8 cellular contexts compared by ENCODE assay signal in genomic region chr17:7219434-7219811, GRCh38. TPM values are rescaled to one million over a fixed set of nuclear protein-coding genes. Genes with fewer than 3 reads are reported as not detected.
DNase-seq lines count a peak whose midpoint lies in the region; ATAC-seq and TF ChIP-seq lines count a peak whose summit lies in the region.

No MANE protein-coding gene starts in this region.

- intact Hi-C loops in activated T-helper 2 cell treated with anti-CD3 and anti-CD28 coated beads, Interferon-gamma antibody, Interleukin-2, Interleukin-4, amounts not matched to agents 10 μg/mL and 5 μg/mL and 100 μg/mL, durations not matched to agents 14 hours and 24 hours and 36 hours (cut with micrococcal nuclease) = loop anchor here (1.0 kb wide), 1 partner anchor 184 kb away; no protein-coding TSS in a partner anchor

- peaks cover 25% of the 10 kb centered on the region for H3K36me3 Mint-ChIP-seq in HFFc6 (ENCODE audit: low read depth)
- H3K36me3 Mint-ChIP-seq in activated T-helper 2 cell treated with anti-CD3 and anti-CD28 coated beads, Interferon-gamma antibody, Interleukin-2, Interleukin-4, amounts not matched to agents 10 μg/mL and 5 μg/mL and 100 μg/mL, durations not matched to agents 14 hours and 24 hours and 36 hours (ENCODE audit: low read depth) = peaks cover 40% of the 10 kb centered on the region
- peaks cover 22 to 39% of the 10 kb centered on the region in 2 donors for H3K36me3 Mint-ChIP-seq in stimulated activated naive B cell treated with anti-CD40 and anti-IgM and Interleukin-4, amounts not matched to agents 10 μg/mL and 1 μg/mL and 100 μg/mL, for 72 hours

- no peak overlapping the region for H3K27ac ChIP-seq in iPS-18a (ENCODE audit: low read length)

- H3K4me3 Mint-ChIP-seq in HFFc6 = peak overlapping the region; percentile 92
- peak overlapping the region; percentile 99 for H3K4me3 Mint-ChIP-seq in activated T-helper 2 cell treated with anti-CD3 and anti-CD28 coated beads, Interferon-gamma antibody, Interleukin-2, Interleukin-4, amounts not matched to agents 10 μg/mL and 5 μg/mL and 100 μg/mL, durations not matched to agents 14 hours and 24 hours and 36 hours (ENCODE audit: low read depth)
- peak overlapping the region; percentile 99 for H3K4me3 Mint-ChIP-seq in stimulated activated naive B cell treated with anti-CD40 and anti-IgM and Interleukin-4, amounts not matched to agents 10 μg/mL and 1 μg/mL and 100 μg/mL, for 72 hours

- no peaks in the 10 kb centered on the region for H3K9me3 Mint-ChIP-seq in HFFc6
- no peaks in the 10 kb centered on the region for H3K9me3 Mint-ChIP-seq in activated T-helper 2 cell treated with anti-CD3 and anti-CD28 coated beads, Interferon-gamma antibody, Interleukin-2, Interleukin-4, amounts not matched to agents 10 μg/mL and 5 μg/mL and 100 μg/mL, durations not matched to agents 14 hours and 24 hours and 36 hours
- no peaks in the 10 kb centered on the region for H3K9me3 Mint-ChIP-seq in stimulated activated naive B cell treated with anti-CD40 and anti-IgM and Interleukin-4, amounts not matched to agents 10 μg/mL and 1 μg/mL and 100 μg/mL, for 72 hours

- H3K4me1 Mint-ChIP-seq in HFFc6 (ENCODE audit: low read depth) = peaks cover 79% of the 10 kb centered on the region
- H3K4me1 Mint-ChIP-seq in activated T-helper 2 cell treated with anti-CD3 and anti-CD28 coated beads, Interferon-gamma antibody, Interleukin-2, Interleukin-4, amounts not matched to agents 10 μg/mL and 5 μg/mL and 100 μg/mL, durations not matched to agents 14 hours and 24 hours and 36 hours (ENCODE audit: low read depth) = peaks cover 53% of the 10 kb centered on the region
- H3K4me1 Mint-ChIP-seq in stimulated activated naive B cell treated with anti-CD40 and anti-IgM and Interleukin-4, amounts not matched to agents 10 μg/mL and 1 μg/mL and 100 μg/mL, for 72 hours = peaks cover 56 to 73% of the 10 kb centered on the region in 2 donors

- peaks cover 31% of the 10 kb centered on the region for H3K27me3 Mint-ChIP-seq in HFFc6 (ENCODE audit: insufficient read depth)
- no peaks in the 10 kb centered on the region for H3K27me3 Mint-ChIP-seq in activated T-helper 2 cell treated with anti-CD3 and anti-CD28 coated beads, Interferon-gamma antibody, Interleukin-2, Interleukin-4, amounts not matched to agents 10 μg/mL and 5 μg/mL and 100 μg/mL, durations not matched to agents 14 hours and 24 hours and 36 hours (ENCODE audit: low read depth)
- no peaks in the 10 kb centered on the region for H3K27me3 Mint-ChIP-seq in stimulated activated naive B cell treated with anti-CD40 and anti-IgM and Interleukin-4, amounts not matched to agents 10 μg/mL and 1 μg/mL and 100 μg/mL, for 72 hours

- ATAC-seq in stimulated activated naive B cell treated with anti-CD40 and anti-IgM and Interleukin-4, amounts not matched to agents 10 μg/mL and 1 μg/mL and 100 μg/mL, for 72 hours (replicated peaks) = no peak
- no peak for ATAC-seq in HG03342 (IDR thresholded peaks at IDR 0.05; ENCODE audit: unreplicated experiment)

- H3K4me3 ChIP-seq in iPS-18a (ENCODE audit: low read length) = peak overlapping the region; percentile 92

- H3K36me3 ChIP-seq in iPS-18a (ENCODE audit: control insufficient read depth, low read depth, low read length) = peaks cover 23% of the 10 kb centered on the region

- H3K4me1 ChIP-seq in iPS-18a (ENCODE audit: control insufficient read depth, low read depth, low read length) = peaks cover 42% of the 10 kb centered on the region

- TF ChIP-seq CTCF in HFFc6 (IDR thresholded peaks at IDR 0.05) = no peak

- peak overlapping the region; percentile 78 for H3K9ac ChIP-seq in iPS-18a (ENCODE audit: low read length)

- DNase-seq in HFFc6 = no peak
- DNase-seq in activated T-helper 2 cell treated with anti-CD3 and anti-CD28 coated beads, Interferon-gamma antibody, Interleukin-2, Interleukin-4, amounts not matched to agents 10 μg/mL and 5 μg/mL and 100 μg/mL, durations not matched to agents 14 hours and 24 hours and 36 hours (ENCODE audit: low spot score) = no peak
- DNase-seq in stimulated activated naive B cell treated with anti-CD40 and anti-IgM and Interleukin-4, amounts not matched to agents 10 μg/mL and 1 μg/mL and 100 μg/mL, for 72 hours = no peak
- no peak for DNase-seq in ureter (ENCODE audit: low spot score)
- DNase-seq in effector CD4-positive, alpha-beta T cell = no peak
- DNase-seq in NOMO-1 treated with dmso at 0.1 percent for 144 hours (lab: John Stamatoyannopoulos, UW; ENCODE audit: unreplicated experiment) = no peak

- no peaks in the 10 kb centered on the region for H3K9me3 ChIP-seq in iPS-18a (ENCODE audit: control insufficient read depth, low read depth, low read length)

- H3K27me3 ChIP-seq in iPS-18a (ENCODE audit: control insufficient read depth, insufficient read depth, low read length) = no peaks in the 10 kb centered on the region

- peak overlapping the region; percentile 92 for H3K27ac Mint-ChIP-seq in HFFc6
- H3K27ac Mint-ChIP-seq in activated T-helper 2 cell treated with anti-CD3 and anti-CD28 coated beads, Interferon-gamma antibody, Interleukin-2, Interleukin-4, amounts not matched to agents 10 μg/mL and 5 μg/mL and 100 μg/mL, durations not matched to agents 14 hours and 24 hours and 36 hours = peak overlapping the region; percentile 98
- H3K27ac Mint-ChIP-seq in stimulated activated naive B cell treated with anti-CD40 and anti-IgM and Interleukin-4, amounts not matched to agents 10 μg/mL and 1 μg/mL and 100 μg/mL, for 72 hours = peak overlapping the region; percentile 99

RNA-seq across cellular contexts. Expression of gene DLG4, which starts 0.2 kb away (rescaled TPM):
- 10 to 100 TPM; 27.8 to 34.3 (median 28.1) TPM for total RNA-seq in HFFc6 (2021; fragmentation: NEBNext Ultra II Directional; extraction: Animal tissue kit (Norgen Biotek cat#: 25700))
- 10.5 and 10.6 TPM in 2 replicates for total RNA-seq in activated T-helper 2 cell treated with anti-CD3 and anti-CD28 coated beads, Interferon-gamma antibody, Interleukin-2, Interleukin-4, amounts not matched to agents 10 μg/mL and 5 μg/mL and 100 μg/mL, durations not matched to agents 14 hours and 24 hours and 36 hours
- 26.8 TPM for total RNA-seq in ureter

RNA-seq across cellular contexts. Expression of gene ACADVL, which starts 0.3 kb away (rescaled TPM):
- 100 to 1,000 TPM; 378 to 463 (median 405) TPM for total RNA-seq in HFFc6 (2021; fragmentation: NEBNext Ultra II Directional; extraction: Animal tissue kit (Norgen Biotek cat#: 25700))
- 492 and 503 TPM in 2 replicates for total RNA-seq in activated T-helper 2 cell treated with anti-CD3 and anti-CD28 coated beads, Interferon-gamma antibody, Interleukin-2, Interleukin-4, amounts not matched to agents 10 μg/mL and 5 μg/mL and 100 μg/mL, durations not matched to agents 14 hours and 24 hours and 36 hours
- total RNA-seq in ureter = 855 TPM

RNA-seq across cellular contexts. Expression of gene DVL2, which starts 14.9 kb away (rescaled TPM):
- 10 to 100 TPM; 24.9 to 29.1 (median 27.0) TPM for total RNA-seq in HFFc6 (2021; fragmentation: NEBNext Ultra II Directional; extraction: Animal tissue kit (Norgen Biotek cat#: 25700))
- 69.7 and 73.1 TPM in 2 replicates for total RNA-seq in activated T-helper 2 cell treated with anti-CD3 and anti-CD28 coated beads, Interferon-gamma antibody, Interleukin-2, Interleukin-4, amounts not matched to agents 10 μg/mL and 5 μg/mL and 100 μg/mL, durations not matched to agents 14 hours and 24 hours and 36 hours
- total RNA-seq in ureter = 38.4 TPM

RNA-seq across cellular contexts. Expression of gene PHF23, which starts 19.8 kb away (rescaled TPM):
- 10 to 100 TPM; 57.0 to 75.0 (median 68.2) TPM for total RNA-seq in HFFc6 (2021; fragmentation: NEBNext Ultra II Directional; extraction: Animal tissue kit (Norgen Biotek cat#: 25700))
- 43.4 and 47.8 TPM in 2 replicates for total RNA-seq in activated T-helper 2 cell treated with anti-CD3 and anti-CD28 coated beads, Interferon-gamma antibody, Interleukin-2, Interleukin-4, amounts not matched to agents 10 μg/mL and 5 μg/mL and 100 μg/mL, durations not matched to agents 14 hours and 24 hours and 36 hours
- 37.6 TPM for total RNA-seq in ureter

RNA-seq across cellular contexts. Expression of gene GABARAP, which starts 22.8 kb away (rescaled TPM):
- total RNA-seq in HFFc6 (2021; fragmentation: NEBNext Ultra II Directional; extraction: Animal tissue kit (Norgen Biotek cat#: 25700)) = 100 to 1,000 TPM; 399 to 470 (median 426) TPM
- 145 and 147 TPM in 2 replicates for total RNA-seq in activated T-helper 2 cell treated with anti-CD3 and anti-CD28 coated beads, Interferon-gamma antibody, Interleukin-2, Interleukin-4, amounts not matched to agents 10 μg/mL and 5 μg/mL and 100 μg/mL, durations not matched to agents 14 hours and 24 hours and 36 hours
- total RNA-seq in ureter = 453 TPM
